9 cellular contexts compared by ENCODE assay signal in genomic region chr2:9311488-9311887, GRCh38.
DNase-seq lines count a peak whose midpoint lies in the region; ATAC-seq lines count a peak whose summit lies in the region.
"Had no signal": no experiment of that assay in that cellular context is flagged by ENCODE, and none has a peak within 500 bp of the region (broad histone marks: within the 10 kb centered on the region; RNA-seq: fewer than 3 reads in every experiment).

No MANE protein-coding gene starts in this region.

- intact Hi-C loops in left cardiac atrium (cut with DNase I): no loop called here

- DNase-seq in GM04503 (ENCODE audit: low read depth) (peak; percentile 69), astrocyte of the hippocampus (ENCODE audit: low read depth, low spot score) (peak; percentile 76), left cardiac atrium (peak; percentile 58), skeletal muscle cell (ENCODE audit: low read depth) (peak; percentile 69), iPS-NIHi11 (ENCODE audit: low spot score) (no peak), RPMI8226 (no peak), SKM-1 treated with dmso at 0.1 percent for 144 hours (lab: John Stamatoyannopoulos, UW; ENCODE audit: unreplicated experiment) (no peak)
- DNase-seq: activated T-cell treated with anti-CD3 and anti-CD28 coated beads, Interleukin-2, amount 50 U/mL, for 4 hours had no signal

- ATAC-seq in left cardiac atrium (peak; percentile 57 to 65), GM18858 (IDR thresholded peaks at IDR 0.05; ENCODE audit: unreplicated experiment) (no peak)
- ATAC-seq: activated T-cell treated with anti-CD3 and anti-CD28 coated beads, Interleukin-2, amount 50 U/mL, for 4 hours had no signal

- H3K4me3 ChIP-seq in skeletal muscle cell (ENCODE audit: low read depth, low read length): no peak overlapping the region

Comparison
In these comparisons a context has a peak if more than half of its experiments do, and no peak if none do; other contexts are left out.
1. DNase-seq: peak in GM04503 (single experiment), astrocyte of the hippocampus (single experiment), left cardiac atrium (single experiment) and skeletal muscle cell (single experiment); none in iPS-NIHi11 (single experiment), RPMI8226 (single experiment) and SKM-1 treated with dmso at 0.1 percent for 144 hours (single experiment).